In the genomic region with DNA sequence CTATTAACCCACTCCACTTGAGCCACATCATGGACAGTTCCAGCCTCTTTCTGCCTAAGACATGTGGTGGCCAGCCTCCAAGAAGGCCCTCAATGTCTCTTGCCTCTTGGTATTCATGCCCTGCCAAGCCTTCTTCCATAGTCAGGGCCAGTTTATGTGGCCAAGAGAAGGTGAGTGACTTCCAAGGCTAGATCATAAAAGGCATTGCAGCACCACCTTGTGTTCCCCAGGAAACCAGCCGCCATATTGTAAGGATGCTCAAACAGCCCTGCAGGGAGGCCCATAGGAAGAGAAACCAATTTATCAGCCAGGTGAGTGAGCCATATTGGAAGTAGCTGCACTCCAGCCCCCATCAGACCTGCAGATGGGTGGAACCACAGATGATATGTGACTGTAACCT, we compare ENCODE assay signal across 1 cellular context.
A peak's percentile ranks its signal among the peaks of the same experiment; 100 is the strongest.
TF ChIP-seq lines count a peak whose summit lies in the region.

No MANE protein-coding gene starts in this region.

TF ChIP-seq in H1, 55 proteins besides CTCF, POLR2A, EP300 and RAD21:
- TF ChIP-seq YY1 (IDR thresholded peaks at IDR 0.05; ENCODE audit: low read depth, low read length) (peak; percentile 79), EZH2 (IDR thresholded peaks at IDR 0.05; ENCODE audit: low read depth, low read length, severe bottlenecking) (no peak)
TF ChIP-seq in H1: peak in this region for 1.
